8 cellular contexts compared by ENCODE assay signal in the genomic region with DNA sequence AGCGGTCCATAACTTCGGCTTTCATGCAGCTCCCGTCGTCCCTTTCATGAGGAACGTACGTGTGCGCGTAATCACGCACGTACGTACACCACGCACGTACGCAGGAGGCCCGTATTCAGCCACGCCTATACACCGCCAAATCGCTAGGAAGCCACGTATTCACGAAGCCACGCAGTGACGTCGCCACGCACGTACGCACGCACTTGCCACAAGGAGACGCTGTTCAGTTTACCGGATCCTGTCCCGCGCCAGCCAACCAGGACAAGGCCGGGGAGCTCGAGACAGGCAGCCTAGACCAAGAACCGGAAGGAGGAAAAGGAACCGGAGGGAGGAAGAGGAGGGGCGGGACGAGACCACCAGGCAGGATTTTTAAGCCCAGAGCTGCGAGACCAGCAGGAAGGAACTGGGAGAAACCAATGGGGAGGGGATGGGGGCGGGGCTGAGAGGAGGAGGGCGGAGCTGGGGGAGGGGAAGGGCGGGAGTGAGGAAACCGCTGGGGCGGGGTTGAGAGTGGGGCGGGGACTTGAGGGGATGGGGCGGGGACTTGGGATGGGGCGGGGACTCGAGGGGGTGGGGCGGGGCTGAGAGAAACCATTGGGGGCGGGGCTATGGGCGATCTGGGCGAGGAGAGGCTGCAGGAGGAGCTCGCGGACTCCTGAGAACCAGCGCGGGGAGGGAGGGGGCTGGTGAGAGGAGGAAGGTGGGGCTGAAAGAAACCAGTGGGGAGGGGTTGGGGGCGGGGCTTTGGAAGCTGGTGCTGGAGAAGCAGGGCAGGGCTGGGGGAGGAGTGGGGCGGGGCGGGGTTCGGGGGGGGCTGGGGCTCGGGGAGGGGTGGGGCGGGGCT. TPM values are rescaled to one million over a fixed set of nuclear protein-coding genes. Genes with fewer than 3 reads are reported as not detected.
DNase-seq lines count a peak whose midpoint lies in the region; TF ChIP-seq lines count a peak whose summit lies in the region.

A gene (minus strand): TSS at position 65 of the 844 bp plus-strand sequence. CDS start 4,617 bp downstream, outside the sequence.

- peak within 1 kb of the TSS; percentile 61; the same call in 1 of the 2 replicates for H2AFZ ChIP-seq in MM.1S (ENCODE audit: low read length)

- peaks cover 11% of the 10 kb centered on the region for H3K79me2 ChIP-seq in MM.1S (ENCODE audit: low read length)

- in situ Hi-C loops in G401 (cut with HindIII; ENCODE audit: low sequenced_read_pairs) = no loop called here

- H3K27me3 Mint-ChIP-seq in nephron (ENCODE audit: low read depth) = no peaks in the 10 kb centered on the region
- no peaks in the 10 kb centered on the region for H3K27me3 Mint-ChIP-seq in stimulated activated naive CD8-positive, alpha-beta T cell treated with anti-CD3 and anti-CD28 coated beads, Interleukin-15, Interleukin-2, amounts not matched to agents 100 ng/mL and 50 ng/mL, for 24 hours

- H3K4me1 Mint-ChIP-seq in nephron = no peaks in the 10 kb centered on the region
- H3K4me1 Mint-ChIP-seq in stimulated activated naive CD8-positive, alpha-beta T cell treated with anti-CD3 and anti-CD28 coated beads, Interleukin-15, Interleukin-2, amounts not matched to agents 100 ng/mL and 50 ng/mL, for 24 hours (ENCODE audit: low read depth) = peaks cover 3% of the 10 kb centered on the region

- H3K9me3 ChIP-seq in MM.1S (replicated peaks; ENCODE audit: insufficient read depth, low read length) = no peaks in the 10 kb centered on the region

- H3K4me3 ChIP-seq in MM.1S (ENCODE audit: low read length) (peak within 1 kb of the TSS; percentile 84), fibroblast of the aortic adventitia (ENCODE audit: low read depth, low read length) (peak within 1 kb of the TSS; percentile 78)

- H3K4me3 Mint-ChIP-seq in nephron = peak within 1 kb of the TSS; percentile 82 to 94 (median 89)
- peak within 1 kb of the TSS; percentile 87 for H3K4me3 Mint-ChIP-seq in stimulated activated naive CD8-positive, alpha-beta T cell treated with anti-CD3 and anti-CD28 coated beads, Interleukin-15, Interleukin-2, amounts not matched to agents 100 ng/mL and 50 ng/mL, for 24 hours

- H3K36me3 ChIP-seq in MM.1S (replicated peaks; ENCODE audit: insufficient read depth, low read length) = no peaks in the 10 kb centered on the region

- TF ChIP-seq CTCF in MM.1S (IDR thresholded peaks at IDR 0.05; ENCODE audit: low read length) (peak; percentile 50), fibroblast of the aortic adventitia (IDR thresholded peaks at IDR 0.05; ENCODE audit: insufficient read depth, low read length) (peak; percentile 61), nephron (IDR thresholded peaks at IDR 0.05; ENCODE audit: unreplicated experiment in 3 of 3) (peak; percentile 39 to 59 (median 41))

- H3K9me3 Mint-ChIP-seq in nephron = no peaks in the 10 kb centered on the region
- H3K9me3 Mint-ChIP-seq in stimulated activated naive CD8-positive, alpha-beta T cell treated with anti-CD3 and anti-CD28 coated beads, Interleukin-15, Interleukin-2, amounts not matched to agents 100 ng/mL and 50 ng/mL, for 24 hours = no peaks in the 10 kb centered on the region

- H3K4me2 ChIP-seq in MM.1S (ENCODE audit: low read depth, low read length) = peak within 1 kb of the TSS; percentile 74

- DNase-seq in G401 (ENCODE audit: low spot score) (peak; percentile 98), HCEC 1CT (peak; percentile 95), MM.1S (peak; percentile 97), SIG-M5 (lab: John Stamatoyannopoulos, UW) (peak; percentile 80), activated gamma-delta T cell (lab: John Stamatoyannopoulos, UW) (peak; percentile 85), fibroblast of the aortic adventitia (ENCODE audit: low read depth) (peak; percentile 98)

- H3K27ac Mint-ChIP-seq in nephron = peak within 1 kb of the TSS; percentile 76 to 100 (median 96)
- H3K27ac Mint-ChIP-seq in stimulated activated naive CD8-positive, alpha-beta T cell treated with anti-CD3 and anti-CD28 coated beads, Interleukin-15, Interleukin-2, amounts not matched to agents 100 ng/mL and 50 ng/mL, for 24 hours = peak within 1 kb of the TSS; percentile 97

- H4K20me1 ChIP-seq in MM.1S (ENCODE audit: insufficient read depth, low read length) = no peaks in the 10 kb centered on the region

- no peaks in the 10 kb centered on the region for H3K9me2 ChIP-seq in MM.1S (replicated peaks; ENCODE audit: insufficient read depth, low read length)

- H3K9ac ChIP-seq in MM.1S (ENCODE audit: low read length) = peak within 1 kb of the TSS; percentile 88

- H3K27ac ChIP-seq in MM.1S (ENCODE audit: low read length) = peak within 1 kb of the TSS; percentile 88

- no peaks in the 10 kb centered on the region for H3K4me1 ChIP-seq in MM.1S (ENCODE audit: low read length)

- H3F3A ChIP-seq in MM.1S (ENCODE audit: insufficient read depth, low read length) = no peaks in the 10 kb centered on the region

- H3K27me3 ChIP-seq in MM.1S (replicated peaks; ENCODE audit: insufficient read depth, low read length) = no peaks in the 10 kb centered on the region

- peaks cover 3% of the 10 kb centered on the region for H3K36me3 Mint-ChIP-seq in nephron (ENCODE audit: low read depth)
- H3K36me3 Mint-ChIP-seq in stimulated activated naive CD8-positive, alpha-beta T cell treated with anti-CD3 and anti-CD28 coated beads, Interleukin-15, Interleukin-2, amounts not matched to agents 100 ng/mL and 50 ng/mL, for 24 hours (ENCODE audit: low read depth) = no peaks in the 10 kb centered on the region

RNA-seq across cellular contexts. Expression of the gene that starts here (rescaled TPM):
- total RNA-seq in G401 (2014; rRNA removed; shearing (Covaris generic)) = 47.7 and 52.6 TPM in 2 replicates
- total RNA-seq in fibroblast of the aortic adventitia (ENCODE audit: low replicate concordance) = 15.5 and 21.8 TPM in 2 replicates

Comparison
In these comparisons a context has a peak if more than half of its experiments do, and no peak if none do; other contexts are left out.
1. Peak in every context shown above with its lines: DNase-seq, H3K4me3 ChIP-seq and H3K27ac ChIP-seq.